In genomic region chr12:47904647-47905312, GRCh38 we compare ENCODE assay signal across 8 cellular contexts. TPM values are rescaled to one million over a fixed set of nuclear protein-coding genes. Genes with fewer than 3 reads are reported as not detected.
A peak's percentile ranks its signal among the peaks of the same experiment; 100 is the strongest.
DNase-seq lines count a peak whose midpoint lies in the region; ATAC-seq and TF ChIP-seq lines count a peak whose summit lies in the region.

VDR (minus strand) TSS chr12:47904994; CDS start chr12:47879113, 25,881 bp downstream.

- peaks cover 2 to 3% of the 10 kb centered on the region in 2 donors for H3K36me3 Mint-ChIP-seq in CD14-positive monocyte

- H3K27me3 Mint-ChIP-seq in CD14-positive monocyte (ENCODE audit: low read depth in 3 of 3), result peaks cover 23 to 34% (median 32%) of the 10 kb centered on the region in 3 donors

- peak within 1 kb of the TSS; percentile 89 to 96 for H3K4me3 Mint-ChIP-seq in CD14-positive monocyte

- peaks cover 52% of the 10 kb centered on the region for H3K4me1 Mint-ChIP-seq in CD14-positive monocyte

- peak; percentile 27 for TF ChIP-seq CTCF in CD14-positive monocyte (IDR thresholded peaks at IDR 0.05)
- TF ChIP-seq CTCF in epithelial cell of esophagus (IDR thresholded peaks at IDR 0.05; ENCODE audit: insufficient read depth, low read depth, low read length, missing control alignments), result peak; percentile 48

- peak within 1 kb of the TSS; percentile 91 to 96 (median 94) for H3K27ac Mint-ChIP-seq in CD14-positive monocyte

- ATAC-seq in GM19452 (IDR thresholded peaks at IDR 0.05; ENCODE audit: unreplicated experiment), result peak; percentile 57

- peak within 1 kb of the TSS; percentile 78 for H3K4me3 ChIP-seq in epithelial cell of esophagus (ENCODE audit: low read length)

- intact Hi-C loops in CD14-positive monocyte (cut with micrococcal nuclease), result loop anchor here (2.0 to 10.0 kb wide), 2 partner anchors 34 to 90 kb away; partner anchors contain the start of gene HDAC7 (in 1 of the 2)

- peaks cover 0 to 3% (median 0%) of the 10 kb centered on the region in 7 donors for H3K9me3 Mint-ChIP-seq in CD14-positive monocyte

- peak; percentile 77 for DNase-seq in CD14-positive monocyte (ENCODE audit: low spot score)
- peak; percentile 47 for DNase-seq in HS-5 (ENCODE audit: low read depth)
- DNase-seq in NOMO-1 treated with dmso at 0.1 percent for 144 hours (lab: John Stamatoyannopoulos, UW; ENCODE audit: unreplicated experiment), result peak; percentile 82
- DNase-seq in activated CD8-positive, alpha-beta memory T cell treated with anti-CD3 and anti-CD28 coated beads, Interleukin-2, amount 50 U/mL, for 24 hours (ENCODE audit: extremely low read depth), result peak; percentile 13
- DNase-seq in epithelial cell of esophagus (ENCODE audit: low read depth), result peak; percentile 89
- peak; percentile 79 for DNase-seq in mucosa of gallbladder (ENCODE audit: low spot score)
- peak; percentile 42 for DNase-seq in stimulated activated CD8-positive, alpha-beta memory T cell treated with anti-CD3 and anti-CD28 coated beads, Interleukin-7, amount 100 ng/mL, for 24 hours (ENCODE audit: low read depth)

RNA-seq across cellular contexts. Expression of gene VDR, which starts in this region (rescaled TPM):
- 10 to 100 TPM in 1 of 2 donors, 1 to 10 TPM in 1; 6.0 to 12.8 TPM for polyA plus RNA-seq in CD14-positive monocyte
- total RNA-seq in mucosa of gallbladder, result 33.8 TPM

Comparison
In these comparisons a context has a peak if more than half of its experiments do, and no peak if none do; other contexts are left out.
1. Peak in every context shown above with its lines: DNase-seq, ATAC-seq and H3K4me3 ChIP-seq.
2. DNase-seq: peak in every context shown above with its lines; median percentile 89 in epithelial cell of esophagus; 82 in NOMO-1 treated with dmso at 0.1 percent for 144 hours; 79 in mucosa of gallbladder; 77 in CD14-positive monocyte; 47 in HS-5; 42 in stimulated activated CD8-positive, alpha-beta memory T cell treated with anti-CD3 and anti-CD28 coated beads, Interleukin-7, amount 100 ng/mL, for 24 hours; 13 in activated CD8-positive, alpha-beta memory T cell treated with anti-CD3 and anti-CD28 coated beads, Interleukin-2, amount 50 U/mL, for 24 hours.